2 cellular contexts compared by ENCODE assay signal in genomic region chr16:69520413-69520799, GRCh38.
TF ChIP-seq lines count a peak whose summit lies in the region.

No MANE protein-coding gene starts in this region.

TF ChIP-seq in SK-N-SH, 30 proteins besides CTCF, POLR2A, EP300 and RAD21 (continued from another document):
- TF ChIP-seq GATA2 (CRISPR knock-in tag; IDR thresholded peaks at IDR 0.05) (no peak), ELF1 (IDR thresholded peaks at IDR 0.05) (no peak), NFIC (IDR thresholded peaks at IDR 0.05; ENCODE audit: borderline replicate concordance) (no peak), RXRA (IDR thresholded peaks at IDR 0.05; ENCODE audit: borderline replicate concordance, low read depth) (no peak), RCOR1 (IDR thresholded peaks at IDR 0.05; ENCODE audit: low read length) (no peak), USF1 (IDR thresholded peaks at IDR 0.05; ENCODE audit: borderline replicate concordance, low read depth) (no peak), RFX5 (IDR thresholded peaks at IDR 0.05; ENCODE audit: low read length) (no peak), CHD2 (IDR thresholded peaks at IDR 0.05; ENCODE audit: low read length, partially characterized antibody) (no peak), JUND (IDR thresholded peaks at IDR 0.05) (no peak), USF2 (IDR thresholded peaks at IDR 0.05; ENCODE audit: borderline replicate concordance, low read depth, low read length) (no peak), IRF3 (IDR thresholded peaks at IDR 0.05; ENCODE audit: low read depth, low read length) (no peak), GABPA (IDR thresholded peaks at IDR 0.05; ENCODE audit: low read depth) (no peak), TAF1 (IDR thresholded peaks at IDR 0.05; ENCODE audit: borderline replicate concordance, low read depth, low read length) (no peak), TCF12 (IDR thresholded peaks at IDR 0.05) (no peak), POLR2AphosphoS5 (IDR thresholded peaks at IDR 0.05; ENCODE audit: low read depth, low read length) (no peak), TEAD4 (IDR thresholded peaks at IDR 0.05; ENCODE audit: borderline replicate concordance, insufficient read depth) (no peak), REST (IDR thresholded peaks at IDR 0.05; ENCODE audit: low read depth, low read length) (no peak)
- TF ChIP-seq, protein P1, sequence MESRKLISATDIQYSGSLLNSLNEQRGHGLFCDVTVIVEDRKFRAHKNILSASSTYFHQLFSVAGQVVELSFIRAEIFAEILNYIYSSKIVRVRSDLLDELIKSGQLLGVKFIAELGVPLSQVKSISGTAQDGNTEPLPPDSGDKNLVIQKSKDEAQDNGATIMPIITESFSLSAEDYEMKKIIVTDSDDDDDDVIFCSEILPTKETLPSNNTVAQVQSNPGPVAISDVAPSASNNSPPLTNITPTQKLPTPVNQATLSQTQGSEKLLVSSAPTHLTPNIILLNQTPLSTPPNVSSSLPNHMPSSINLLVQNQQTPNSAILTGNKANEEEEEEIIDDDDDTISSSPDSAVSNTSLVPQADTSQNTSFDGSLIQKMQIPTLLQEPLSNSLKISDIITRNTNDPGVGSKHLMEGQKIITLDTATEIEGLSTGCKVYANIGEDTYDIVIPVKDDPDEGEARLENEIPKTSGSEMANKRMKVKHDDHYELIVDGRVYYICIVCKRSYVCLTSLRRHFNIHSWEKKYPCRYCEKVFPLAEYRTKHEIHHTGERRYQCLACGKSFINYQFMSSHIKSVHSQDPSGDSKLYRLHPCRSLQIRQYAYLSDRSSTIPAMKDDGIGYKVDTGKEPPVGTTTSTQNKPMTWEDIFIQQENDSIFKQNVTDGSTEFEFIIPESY (IDR thresholded peaks at IDR 0.05; ENCODE audit: borderline replicate concordance, low read depth), result no peak
- TF ChIP-seq, protein P2, sequence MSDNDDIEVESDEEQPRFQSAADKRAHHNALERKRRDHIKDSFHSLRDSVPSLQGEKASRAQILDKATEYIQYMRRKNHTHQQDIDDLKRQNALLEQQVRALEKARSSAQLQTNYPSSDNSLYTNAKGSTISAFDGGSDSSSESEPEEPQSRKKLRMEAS (IDR thresholded peaks at IDR 0.05; ENCODE audit: low read depth), result no peak

TF ChIP-seq in SK-N-SH treated with all-trans-retinoic acid at 6 μM for 48 hours, 23 proteins besides CTCF, POLR2A, EP300 and RAD21 (continued from another document):
- TF ChIP-seq ZNF70 (CRISPR knock-in tag; IDR thresholded peaks at IDR 0.05) (no peak), PPARA (CRISPR knock-in tag; IDR thresholded peaks at IDR 0.05; ENCODE audit: borderline replicate concordance) (no peak), ZFP30 (CRISPR knock-in tag; IDR thresholded peaks at IDR 0.05) (no peak)
- TF ChIP-seq, protein P3, sequence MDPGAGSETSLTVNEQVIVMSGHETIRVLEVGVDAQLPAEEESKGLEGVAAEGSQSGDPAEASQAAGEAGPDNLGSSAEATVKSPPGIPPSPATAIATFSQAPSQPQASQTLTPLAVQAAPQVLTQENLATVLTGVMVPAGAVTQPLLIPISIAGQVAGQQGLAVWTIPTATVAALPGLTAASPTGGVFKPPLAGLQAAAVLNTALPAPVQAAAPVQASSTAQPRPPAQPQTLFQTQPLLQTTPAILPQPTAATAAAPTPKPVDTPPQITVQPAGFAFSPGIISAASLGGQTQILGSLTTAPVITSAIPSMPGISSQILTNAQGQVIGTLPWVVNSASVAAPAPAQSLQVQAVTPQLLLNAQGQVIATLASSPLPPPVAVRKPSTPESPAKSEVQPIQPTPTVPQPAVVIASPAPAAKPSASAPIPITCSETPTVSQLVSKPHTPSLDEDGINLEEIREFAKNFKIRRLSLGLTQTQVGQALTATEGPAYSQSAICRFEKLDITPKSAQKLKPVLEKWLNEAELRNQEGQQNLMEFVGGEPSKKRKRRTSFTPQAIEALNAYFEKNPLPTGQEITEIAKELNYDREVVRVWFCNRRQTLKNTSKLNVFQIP (CRISPR knock-in tag; IDR thresholded peaks at IDR 0.05; ENCODE audit: borderline replicate concordance, low read depth), result no peak
